In genomic region chr6:118542184-118542952, GRCh38 we compare ENCODE assay signal across 14 cellular contexts. TPM values are rescaled to one million over a fixed set of nuclear protein-coding genes. Genes with fewer than 3 reads are reported as not detected.
DNase-seq lines count a peak whose midpoint lies in the region; ATAC-seq, FAIRE-seq and TF ChIP-seq lines count a peak whose summit lies in the region.
"Had no signal": no experiment of that assay in that cellular context is flagged by ENCODE, and none has a peak within 500 bp of the region (broad histone marks: within the 10 kb centered on the region; RNA-seq: fewer than 3 reads in every experiment).

No MANE protein-coding gene starts in this region.

- H3K36me3 Mint-ChIP-seq in astrocyte (ENCODE audit: low read depth, unreplicated experiment), result peaks cover 4% of the 10 kb centered on the region

- no peak for ATAC-seq in HG03378 (IDR thresholded peaks at IDR 0.05; ENCODE audit: unreplicated experiment)
- ATAC-seq: activated CD8-positive, alpha-beta T cell treated with anti-CD3 and anti-CD28 coated beads, Interleukin-2, amount 10 ng/mL, durations not matched to agents 7 days and 5 days had no signal

- H3K9me3 ChIP-seq in astrocyte (ENCODE audit: insufficient read depth, low read depth, low read length) (no peaks in the 10 kb centered on the region), Peyer's patch (no peaks in the 10 kb centered on the region)
- H3K9me3 ChIP-seq: breast epithelium had no signal

- peak; percentile 4 for DNase-seq in A172 (ENCODE audit: low spot score)
- DNase-seq in H4 (ENCODE audit: low spot score), result peak; percentile 12
- peak; percentile 99 for DNase-seq in astrocyte (ENCODE audit: low read depth)
- DNase-seq in glomerular visceral epithelial cell (ENCODE audit: extremely low spot score), result peak; percentile 13
- no peak for DNase-seq in iPS-NIHi7 (ENCODE audit: extremely low spot score)
- no peak for DNase-seq in Peyer's patch
- no peak for DNase-seq in stimulated activated naive CD4-positive, alpha-beta T cell treated with Interleukin-2 at 50 U/mL for 16 hours (lab: John Stamatoyannopoulos, UW)
- DNase-seq: ACHN; activated CD8-positive, alpha-beta T cell treated with anti-CD3 and anti-CD28 coated beads, Interleukin-2, amount 10 ng/mL, durations not matched to agents 7 days and 5 days; NCI-H2171; small intestine had no signal

- H3K27me3 Mint-ChIP-seq in astrocyte (ENCODE audit: low read depth, unreplicated experiment), result no peaks in the 10 kb centered on the region

- H3K4me3 Mint-ChIP-seq in astrocyte (ENCODE audit: unreplicated experiment), result no peak overlapping the region
- H3K4me3 Mint-ChIP-seq: activated CD8-positive, alpha-beta T cell treated with anti-CD3 and anti-CD28 coated beads, Interleukin-2, amount 10 ng/mL, durations not matched to agents 7 days and 5 days had no signal

- H3K27me3 ChIP-seq in astrocyte (ENCODE audit: insufficient read depth, low read length) (no peaks in the 10 kb centered on the region), Peyer's patch (no peaks in the 10 kb centered on the region)
- H3K27me3 ChIP-seq: breast epithelium had no signal

- FAIRE-seq in astrocyte (lab: Jason Lieb, UNC), result peak; percentile 73

- H3K36me3 ChIP-seq in astrocyte (ENCODE audit: insufficient read depth, low read length), result no peaks in the 10 kb centered on the region
- no peaks in the 10 kb centered on the region for H3K36me3 ChIP-seq in Peyer's patch
- H3K36me3 ChIP-seq: breast epithelium had no signal

- H3K9me3 Mint-ChIP-seq in astrocyte (ENCODE audit: unreplicated experiment), result no peaks in the 10 kb centered on the region

- TF ChIP-seq CTCF in astrocyte (IDR thresholded peaks at IDR 0.05; ENCODE audit: insufficient read depth, low read depth, low read length), result no peak
- TF ChIP-seq CTCF in Peyer's patch (IDR thresholded peaks at IDR 0.05), result no peak

- H3K4me1 ChIP-seq in astrocyte (ENCODE audit: insufficient read depth, low read length), result peaks cover 12% of the 10 kb centered on the region
- H3K4me1 ChIP-seq in Peyer's patch, result no peaks in the 10 kb centered on the region
- H3K4me1 ChIP-seq: breast epithelium had no signal

- no peak for TF ChIP-seq POLR2A in Peyer's patch (IDR thresholded peaks at IDR 0.05)

- no peak overlapping the region for H2AFZ ChIP-seq in astrocyte (ENCODE audit: low read depth, low read length)

- H3K27ac ChIP-seq in astrocyte (ENCODE audit: low read depth, low read length) (peak overlapping the region; percentile 78), Peyer's patch (no peak overlapping the region)
- H3K27ac ChIP-seq: breast epithelium had no signal

- H3K79me2 ChIP-seq in astrocyte (ENCODE audit: insufficient read depth, low read length), result peaks cover 46% of the 10 kb centered on the region

- H3K4me2 ChIP-seq in astrocyte (ENCODE audit: low read length), result peak overlapping the region; percentile 58

- peak overlapping the region; percentile 88 for H3K27ac Mint-ChIP-seq in astrocyte (ENCODE audit: unreplicated experiment)
- H3K27ac Mint-ChIP-seq: activated CD8-positive, alpha-beta T cell treated with anti-CD3 and anti-CD28 coated beads, Interleukin-2, amount 10 ng/mL, durations not matched to agents 7 days and 5 days had no signal

- H4K20me1 ChIP-seq in astrocyte (ENCODE audit: insufficient read depth, low read length), result no peaks in the 10 kb centered on the region

- peak overlapping the region; percentile 22 for H3K9ac ChIP-seq in astrocyte (ENCODE audit: low read length)

- H3K4me1 Mint-ChIP-seq in astrocyte (ENCODE audit: low read depth, unreplicated experiment), result peaks cover 9% of the 10 kb centered on the region

- H3K4me3 ChIP-seq in astrocyte (ENCODE audit: insufficient read depth, low read depth, low read length) (no peak overlapping the region), Peyer's patch (no peak overlapping the region)
- H3K4me3 ChIP-seq: breast epithelium, lung had no signal

RNA-seq across cellular contexts. Expression of gene PLN, which starts 5.7 kb away (rescaled TPM):
- not detected in 2 replicates for total RNA-seq in A172 (2014; rRNA removed; shearing (Covaris generic))
- total RNA-seq in H4 (2014; rRNA removed; shearing (Covaris generic)), result 0.60 TPM in 1 of 2 replicates, not detected in the other
- total RNA-seq in astrocyte (0.43 TPM in 1 of 2 replicates, not detected in the other), Peyer's patch (10 to 100 TPM in 2 of 4 donors, 1 to 10 TPM in 2; 6.1 to 28.9 (median 12.2) TPM)
- total RNA-seq: activated CD8-positive, alpha-beta T cell treated with anti-CD3 and anti-CD28 coated beads, Interleukin-2, amount 10 ng/mL, durations not matched to agents 7 days and 5 days had no signal

Comparison
In these comparisons a context has a peak if more than half of its experiments do, and no peak if none do; other contexts are left out.
1. DNase-seq: peak in A172 (single experiment), H4 (single experiment), astrocyte (single experiment) and glomerular visceral epithelial cell (single experiment); none in iPS-NIHi7 (single experiment), Peyer's patch (0 of 3) and stimulated activated naive CD4-positive, alpha-beta T cell treated with Interleukin-2 at 50 U/mL for 16 hours (single experiment).